In the genomic region with DNA sequence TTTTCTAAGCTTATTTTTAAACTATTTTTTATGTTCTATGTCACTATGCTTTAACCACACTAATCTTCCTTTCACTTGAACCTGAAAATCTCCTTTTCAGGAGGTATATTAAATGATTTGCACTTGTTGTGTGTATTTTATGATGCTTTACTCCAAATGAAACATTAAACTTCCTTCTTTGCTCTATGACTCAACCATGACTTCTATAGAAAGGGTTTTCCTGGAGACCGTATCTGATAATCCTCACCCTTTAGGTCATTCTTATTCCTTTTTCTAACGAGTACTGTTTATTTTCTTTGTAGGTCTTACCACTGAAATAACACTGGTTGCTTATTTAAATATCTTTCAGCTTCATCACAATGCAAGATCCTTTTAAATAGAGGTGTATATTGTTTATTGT, we compare ENCODE assay signal across 21 cellular contexts.
DNase-seq lines count a peak whose midpoint lies in the region; TF ChIP-seq lines count a peak whose summit lies in the region.
"Had no signal": no experiment of that assay in that cellular context is flagged by ENCODE, and none has a peak within 500 bp of the region (broad histone marks: within the 10 kb centered on the region; RNA-seq: fewer than 3 reads in every experiment).

No MANE protein-coding gene starts in this region.

- H3K27ac ChIP-seq in dorsolateral prefrontal cortex: no peak overlapping the region
- H3K27ac ChIP-seq: left lung, upper lobe of left lung had no signal

- H3K4me3 ChIP-seq in adipocyte (ENCODE audit: low read length) (no peak overlapping the region), dorsolateral prefrontal cortex (no peak overlapping the region)
- H3K4me3 ChIP-seq: left lung, smooth muscle cell, upper lobe of left lung had no signal

- H3K27me3 ChIP-seq in adipocyte (replicated peaks; ENCODE audit: control insufficient read depth, insufficient read depth, low read length) (no peaks in the 10 kb centered on the region), dorsolateral prefrontal cortex (no peaks in the 10 kb centered on the region)
- H3K27me3 ChIP-seq: left lung, upper lobe of left lung had no signal

- H3K9me3 ChIP-seq in adipocyte (ENCODE audit: control insufficient read depth, low read length): no peaks in the 10 kb centered on the region
- H3K9me3 ChIP-seq: left lung, upper lobe of left lung had no signal

- H3K36me3 ChIP-seq in adipocyte (ENCODE audit: control insufficient read depth, insufficient read depth, low read length, severe bottlenecking): no peaks in the 10 kb centered on the region
- H3K36me3 ChIP-seq: left lung, upper lobe of left lung had no signal

- no peak for TF ChIP-seq CTCF in dorsolateral prefrontal cortex (IDR thresholded peaks at IDR 0.05 in 54 of 56, conservative IDR thresholded peaks at IDR 0.05 in 2 of 56; ENCODE audit: low read depth in 1 of 56, partially characterized antibody in 56 of 56)

- DNase-seq in DMS53 (lab: John Stamatoyannopoulos, UW) (peak; percentile 69), NCI-H226 (peak; percentile 1), adipocyte (ENCODE audit: low read depth) (peak; percentile 44), glomerular endothelial cell (ENCODE audit: extremely low read depth, low read depth, low spot score) (peak; percentile 73), SHP77 treated with DMSO at 0.1 percent for 48 hours (lab: John Stamatoyannopoulos, UW) (no peak), dorsolateral prefrontal cortex (no peak), posterior cingulate gyrus (no peak), COR-L47 (lab: John Stamatoyannopoulos, UW) (no peak)
- DNase-seq: activated naive CD4-positive, alpha-beta T cell treated with anti-CD3 and anti-CD28 coated beads, Interleukin-2, amount 10 ng/mL, durations not matched to agents 7 days and 5 days; foreskin fibroblast; HCEC 1CT; hippocampal formation; left lung; MM.1S; naive thymus-derived CD4-positive, alpha-beta T cell; NCI-H1436; NCI-H510A; stimulated activated CD4-positive, alpha-beta T cell treated with anti-CD3 and anti-CD28 coated beads, Interleukin-2, amount 100 ng/mL, for 24 hours; substantia nigra; upper lobe of left lung had no signal

- no peak overlapping the region for H3K9ac ChIP-seq in adipocyte (ENCODE audit: low read length)

- H3K4me1 ChIP-seq in adipocyte (ENCODE audit: control insufficient read depth, insufficient read depth, low read length): no peaks in the 10 kb centered on the region
- H3K4me1 ChIP-seq: left lung, upper lobe of left lung had no signal

- intact Hi-C loops in dorsolateral prefrontal cortex (cut with DNase I): no loop called here
- intact Hi-C loops in posterior cingulate gyrus (cut with DNase I): no loop called here

Comparison
In these comparisons a context has a peak if more than half of its experiments do, and no peak if none do; other contexts are left out.
1. DNase-seq: peak in DMS53 (single experiment), NCI-H226 (single experiment), adipocyte (single experiment) and glomerular endothelial cell (single experiment); none in SHP77 treated with DMSO at 0.1 percent for 48 hours (single experiment), dorsolateral prefrontal cortex (0 of 10), posterior cingulate gyrus (0 of 10) and COR-L47 (single experiment).